8 cellular contexts compared by ENCODE assay signal in the genomic region with DNA sequence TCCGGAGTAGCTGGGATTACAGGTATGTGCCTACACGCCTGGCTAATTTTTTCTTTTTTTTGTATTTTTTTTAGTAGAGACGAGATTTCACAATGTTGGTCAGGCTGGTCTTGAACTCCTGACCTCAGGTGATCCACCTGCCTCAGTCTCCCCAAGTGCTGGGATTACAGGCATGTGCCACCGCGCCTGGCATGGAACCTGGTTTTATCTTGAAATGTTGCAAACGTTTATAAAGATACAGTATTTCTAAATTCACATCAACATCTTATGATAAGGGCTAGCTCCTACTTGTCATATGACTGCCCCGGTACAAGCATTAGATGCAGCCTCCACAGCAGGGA. TPM values are rescaled to one million over a fixed set of nuclear protein-coding genes. Genes with fewer than 3 reads are reported as not detected.
DNase-seq lines count a peak whose midpoint lies in the region; ATAC-seq, FAIRE-seq and TF ChIP-seq lines count a peak whose summit lies in the region.

No MANE protein-coding gene starts in this region.

- CTCF ChIA-PET in T-cell (lab: Charles Lee), result interaction anchor here (0.6 to 1.8 kb wide), 8 partner anchors 10 to 578 kb away, joined by 3 to 12 read pairs (median 4); partner anchors contain the start of gene ZNF821 (in 1 of the 2)

- peaks cover 3% of the 10 kb centered on the region for H3K36me3 Mint-ChIP-seq in T-cell

- DNase-seq in T-cell, result no peak
- no peak for DNase-seq in fibroblast of pulmonary artery (ENCODE audit: low read depth)
- DNase-seq in skeletal muscle cell (ENCODE audit: low read depth), result no peak
- no peak for DNase-seq in H54 (ENCODE audit: insufficient read length, low spot score)
- no peak for DNase-seq in OCI-M1 (lab: John Stamatoyannopoulos, UW)
- no peak for DNase-seq in GDM1 (lab: John Stamatoyannopoulos, UW)
- no peak for DNase-seq in NCI-H748 (lab: John Stamatoyannopoulos, UW; ENCODE audit: unreplicated experiment)

- peak overlapping the region; percentile 91 for H3K4me3 ChIP-seq in fibroblast of pulmonary artery (replicated peaks; ENCODE audit: low read depth, low read length)
- peak overlapping the region; percentile 99 for H3K4me3 ChIP-seq in skeletal muscle cell (ENCODE audit: low read depth, low read length)

- ATAC-seq in GM18517 (IDR thresholded peaks at IDR 0.05; ENCODE audit: unreplicated experiment), result peak; percentile 1
- no peak for ATAC-seq in T-cell (replicated peaks in 1 of 4)

- TF ChIP-seq POLR2A in H54 (IDR thresholded peaks at IDR 0.05; ENCODE audit: low read depth, low read length), result no peak

- peak overlapping the region; percentile 95 to 96 for H3K27ac Mint-ChIP-seq in T-cell

- POLR2A ChIA-PET in T-cell (lab: Charles Lee), result interaction anchor here (0.5 to 1.6 kb wide), 9 partner anchors 8 to 329 kb away, joined by 3 to 4 read pairs (median 4); partner anchors contain the start of gene ZNF821 (in 1 of the 2)

- FAIRE-seq in H54 (lab: Jason Lieb, UNC), result no peak

- no peaks in the 10 kb centered on the region for H3K27me3 Mint-ChIP-seq in T-cell

- peaks cover 24 to 33% (median 29%) of the 10 kb centered on the region in 3 donors for H3K4me1 Mint-ChIP-seq in T-cell

- peak overlapping the region; percentile 96 to 98 (median 96) for H3K4me3 Mint-ChIP-seq in T-cell

- TF ChIP-seq CTCF in fibroblast of pulmonary artery (IDR thresholded peaks at IDR 0.05; ENCODE audit: low read length, missing control alignments), result no peak

- H3K9me3 Mint-ChIP-seq in T-cell, result no peaks in the 10 kb centered on the region

RNA-seq across cellular contexts. Expression of gene IST1, which starts 1.5 kb away (rescaled TPM):
- total RNA-seq in T-cell, result 100 to 1,000 TPM; 249 to 278 (median 263) TPM

RNA-seq across cellular contexts. Expression of gene ZNF821, which starts 9.9 kb away (rescaled TPM):
- total RNA-seq in T-cell, result 10 to 100 TPM in 2 of 5 donors, 1 to 10 TPM in 3; 8.0 to 17.9 (median 9.3) TPM

RNA-seq across cellular contexts. Expression of gene ATXN1L, which starts 48.1 kb away (rescaled TPM):
- total RNA-seq in T-cell, result 10 to 100 TPM; 26.8 to 44.0 (median 29.3) TPM
